Comparison of ENCODE assay signal across 21 cellular contexts in genomic region chr18:6593142-6593889, GRCh38.
DNase-seq lines count a peak whose midpoint lies in the region; ATAC-seq and TF ChIP-seq lines count a peak whose summit lies in the region.
"Had no signal": no experiment of that assay in that cellular context is flagged by ENCODE, and none has a peak within 500 bp of the region (broad histone marks: within the 10 kb centered on the region; RNA-seq: fewer than 3 reads in every experiment).

No MANE protein-coding gene starts in this region.

- no peak overlapping the region for H3K4me3 Mint-ChIP-seq in mesothelial cell of epicardium
- no peak overlapping the region for H3K4me3 Mint-ChIP-seq in naive thymus-derived CD4-positive, alpha-beta T cell
- H3K4me3 Mint-ChIP-seq: CD8-positive, alpha-beta T cell had no signal

- peak overlapping the region; percentile 55 for H3K27ac Mint-ChIP-seq in mesothelial cell of epicardium
- no peak overlapping the region for H3K27ac Mint-ChIP-seq in naive thymus-derived CD4-positive, alpha-beta T cell
- H3K27ac Mint-ChIP-seq: CD8-positive, alpha-beta T cell had no signal

- intact Hi-C loops in body of pancreas (cut with DNase I), result no loop called here
- intact Hi-C loops in naive thymus-derived CD4-positive, alpha-beta T cell (cut with micrococcal nuclease), result no loop called here
- intact Hi-C loops in left cardiac atrium (cut with DNase I), result no loop called here

- H3K27ac ChIP-seq in body of pancreas, result no peak overlapping the region
- H3K27ac ChIP-seq in naive thymus-derived CD4-positive, alpha-beta T cell (ENCODE audit: low read depth, low read length), result no peak overlapping the region
- H3K27ac ChIP-seq: 22Rv1; BLaER1 treated with 17β-estradiol and CSF1 and Interleukin-3, amounts not matched to agents 10 nM and 100 nM; SJCRH30 had no signal

- no peak overlapping the region for H3K4me3 ChIP-seq in body of pancreas
- no peak overlapping the region for H3K4me3 ChIP-seq in naive thymus-derived CD4-positive, alpha-beta T cell (ENCODE audit: low read length)
- H3K4me3 ChIP-seq: BLaER1 treated with 17β-estradiol and CSF1 and Interleukin-3, amounts not matched to agents 10 nM and 100 nM; SJCRH30 had no signal

- DNase-seq in NCI-H82 (lab: John Stamatoyannopoulos, UW) (peak; percentile 9), NCI-H82 treated with DMSO at 0.1 percent for 48 hours (lab: John Stamatoyannopoulos, UW; ENCODE audit: unreplicated experiment) (no peak), amniotic epithelial cell (ENCODE audit: low read depth) (peak; percentile 19), mesothelial cell of epicardium (ENCODE audit: low spot score in 2 of 2, unreplicated experiment in 2 of 2) (no peak), body of pancreas (no peak), left cardiac atrium (no peak), cortex of kidney (lab: John Stamatoyannopoulos, UW) (no peak)
- DNase-seq in naive thymus-derived CD4-positive, alpha-beta T cell, result no peak
- DNase-seq: ACHN; Calu3; CD8-positive, alpha-beta T cell; GF-D8; KG1; NCI-H1092 treated with DMSO at 0.1 percent for 48 hours; NCI-H1436 treated with DMSO at 0.1 percent for 48 hours; NCI-H1930; NCI-H2227 treated with DMSO at 0.1 percent for 48 hours; OCI-M1; SJCRH30 had no signal

- 32 to 35% methylated on average over 3 of the region's 3 CpGs for WGBS in body of pancreas, 2 donors

- POLR2A ChIA-PET in naive thymus-derived CD4-positive, alpha-beta T cell (lab: Charles Lee), result no interaction called here

- ATAC-seq in body of pancreas (no peak), left cardiac atrium (no peak)
- ATAC-seq in naive thymus-derived CD4-positive, alpha-beta T cell, result no peak
- ATAC-seq: CD8-positive, alpha-beta T cell had no signal

- no peaks in the 10 kb centered on the region for H3K4me1 ChIP-seq in body of pancreas
- H3K4me1 ChIP-seq in naive thymus-derived CD4-positive, alpha-beta T cell (ENCODE audit: control insufficient read depth in 2 of 2, insufficient read depth in 2 of 2, low read length in 2 of 2), result no peaks in the 10 kb centered on the region
- H3K4me1 ChIP-seq: BLaER1 treated with 17β-estradiol and CSF1 and Interleukin-3, amounts not matched to agents 10 nM and 100 nM; SJCRH30 had no signal

- no peaks in the 10 kb centered on the region for H3K27me3 Mint-ChIP-seq in mesothelial cell of epicardium (ENCODE audit: low read depth)
- no peaks in the 10 kb centered on the region for H3K27me3 Mint-ChIP-seq in naive thymus-derived CD4-positive, alpha-beta T cell

- H3K36me3 ChIP-seq in body of pancreas (replicated peaks in 1 of 2; ENCODE audit: insufficient read depth in 1 of 2, low read depth in 2 of 2), result no peaks in the 10 kb centered on the region
- H3K36me3 ChIP-seq in naive thymus-derived CD4-positive, alpha-beta T cell (ENCODE audit: control insufficient read depth in 2 of 3, insufficient read depth in 3 of 3, low read length in 3 of 3), result no peaks in the 10 kb centered on the region
- H3K36me3 ChIP-seq: BLaER1 treated with 17β-estradiol and CSF1 and Interleukin-3, amounts not matched to agents 10 nM and 100 nM; SJCRH30 had no signal

- TF ChIP-seq CTCF in mesothelial cell of epicardium (IDR thresholded peaks at IDR 0.05; ENCODE audit: unreplicated experiment) (no peak), body of pancreas (IDR thresholded peaks at IDR 0.05) (no peak)

- peaks cover 3% of the 10 kb centered on the region for H3K36me3 Mint-ChIP-seq in mesothelial cell of epicardium
- H3K36me3 Mint-ChIP-seq in naive thymus-derived CD4-positive, alpha-beta T cell, result no peaks in the 10 kb centered on the region
- H3K36me3 Mint-ChIP-seq: CD8-positive, alpha-beta T cell had no signal

- no peaks in the 10 kb centered on the region for H3K27me3 ChIP-seq in body of pancreas
- H3K27me3 ChIP-seq in naive thymus-derived CD4-positive, alpha-beta T cell (ENCODE audit: control insufficient read depth in 2 of 2, insufficient read depth in 2 of 2, low read length in 2 of 2), result no peaks in the 10 kb centered on the region
- H3K27me3 ChIP-seq: BLaER1 treated with 17β-estradiol and CSF1 and Interleukin-3, amounts not matched to agents 10 nM and 100 nM; SJCRH30 had no signal

- TF ChIP-seq POLR2A in body of pancreas (IDR thresholded peaks at IDR 0.05), result no peak

- CTCF ChIA-PET in naive thymus-derived CD4-positive, alpha-beta T cell (lab: Charles Lee), result no interaction called here

- peaks cover 8% of the 10 kb centered on the region for H3K9me3 Mint-ChIP-seq in mesothelial cell of epicardium
- peaks cover 0 to 8% (median 5%) of the 10 kb centered on the region in 11 donors for H3K9me3 Mint-ChIP-seq in naive thymus-derived CD4-positive, alpha-beta T cell

- H3K9me3 ChIP-seq in body of pancreas, result no peaks in the 10 kb centered on the region
- no peaks in the 10 kb centered on the region for H3K9me3 ChIP-seq in naive thymus-derived CD4-positive, alpha-beta T cell (ENCODE audit: control insufficient read depth in 2 of 3, low read length in 3 of 3)
- H3K9me3 ChIP-seq: SJCRH30 had no signal

- peaks cover 30% of the 10 kb centered on the region for H3K4me1 Mint-ChIP-seq in mesothelial cell of epicardium
- no peaks in the 10 kb centered on the region for H3K4me1 Mint-ChIP-seq in naive thymus-derived CD4-positive, alpha-beta T cell

Comparison
In these comparisons a context has a peak if more than half of its experiments do, and no peak if none do; other contexts are left out.
1. DNase-seq: peak in NCI-H82 (single experiment) and amniotic epithelial cell (single experiment); none in NCI-H82 treated with DMSO at 0.1 percent for 48 hours (single experiment), mesothelial cell of epicardium (0 of 2), body of pancreas (0 of 4), naive thymus-derived CD4-positive, alpha-beta T cell (0 of 9), left cardiac atrium (single experiment) and cortex of kidney (single experiment).